7 cellular contexts compared by ENCODE assay signal in the genomic region with DNA sequence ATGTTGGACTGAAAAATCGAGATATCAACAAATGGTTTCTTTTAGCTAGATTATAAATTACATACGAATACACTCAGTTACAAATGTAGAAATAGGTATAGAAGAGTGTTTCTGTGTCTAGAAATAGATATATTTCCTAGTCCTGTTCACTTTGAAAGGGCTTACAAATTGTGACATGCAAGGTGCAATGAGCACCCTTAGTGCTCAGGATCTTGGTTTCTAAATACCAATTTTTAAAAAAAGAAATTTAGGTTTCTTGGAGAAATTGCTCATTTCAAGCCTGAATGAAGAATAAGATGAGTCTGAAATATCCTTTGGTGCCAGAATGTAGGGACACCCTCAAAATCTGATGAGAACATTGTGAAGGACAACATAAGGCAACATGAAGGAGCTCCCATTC.
"Had no signal": no experiment of that assay in that cellular context is flagged by ENCODE, and none has a peak within 500 bp of the region (broad histone marks: within the 10 kb centered on the region; RNA-seq: fewer than 3 reads in every experiment).

No MANE protein-coding gene starts in this region.

- DNase-seq: GDM1 had no signal

- ATAC-seq: GM12878 had no signal

- FAIRE-seq: G401.6, GM12878, GM12891, GM12892, GM18507, GM19239 had no signal

- H3K4me3 ChIP-seq: GM12878 had no signal
